In genomic region chr17:9893606-9894005, GRCh38 we compare ENCODE assay signal across 31 cellular contexts. TPM values are rescaled to one million over a fixed set of nuclear protein-coding genes. Genes with fewer than 3 reads are reported as not detected.
DNase-seq lines count a peak whose midpoint lies in the region; ATAC-seq and TF ChIP-seq lines count a peak whose summit lies in the region.
"Had no signal": no experiment of that assay in that cellular context is flagged by ENCODE, and none has a peak within 500 bp of the region (broad histone marks: within the 10 kb centered on the region; RNA-seq: fewer than 3 reads in every experiment).

No MANE protein-coding gene starts in this region.

- DNase-seq in EL (peak; percentile 82), NCI-H226 (peak; percentile 74), choroid plexus epithelial cell (ENCODE audit: low read depth) (peak; percentile 45), osteocyte (ENCODE audit: extremely low spot score, unreplicated experiment) (no peak), NCI-H146 (lab: John Stamatoyannopoulos, UW) (no peak)
- DNase-seq: activated CD4-positive, alpha-beta T cell treated with anti-CD3 and anti-CD28 coated beads for 4 hours; activated T-cell treated with anti-CD3 and anti-CD28 coated beads for 4 hours; Caco-2; cortex of kidney; DMS79 treated with DMSO at 0.1 percent for 48 hours; effector memory CD8-positive, alpha-beta T cell; GOT3; heart right ventricle; naive thymus-derived CD8-positive, alpha-beta T cell; NCI-H1436 treated with DMSO at 0.1 percent for 48 hours; NCI-H2107; NCI-H446; NCI-H748 treated with DMSO at 0.1 percent for 48 hours; occipital lobe; psoas muscle; SIG-M5; sigmoid colon; stimulated activated CD4-positive, alpha-beta T cell treated with anti-CD3 and anti-CD28 coated beads, Interleukin-4, amount 100 ng/mL, for 24 hours; tibial artery; WERI-Rb-1 had no signal

- H3K4me3 Mint-ChIP-seq in osteocyte (ENCODE audit: unreplicated experiment), result no peak overlapping the region
- H3K4me3 Mint-ChIP-seq: activated naive CD4-positive, alpha-beta T cell treated with anti-CD3 and anti-CD28 coated beads, Interleukin-2, amount 50 U/mL, for 24 hours; effector memory CD8-positive, alpha-beta T cell; naive thymus-derived CD8-positive, alpha-beta T cell had no signal

- ATAC-seq in HG03469 (IDR thresholded peaks at IDR 0.05; ENCODE audit: unreplicated experiment), result no peak
- no peak for ATAC-seq in HG03135 (IDR thresholded peaks at IDR 0.05; ENCODE audit: unreplicated experiment)
- ATAC-seq: effector memory CD8-positive, alpha-beta T cell; heart right ventricle; naive thymus-derived CD8-positive, alpha-beta T cell; Panc1; psoas muscle had no signal

- H3K9me3 Mint-ChIP-seq in osteocyte (ENCODE audit: unreplicated experiment), result peaks cover 6% of the 10 kb centered on the region
- H3K9me3 Mint-ChIP-seq: effector memory CD8-positive, alpha-beta T cell; naive thymus-derived CD8-positive, alpha-beta T cell had no signal

- H3K36me3 Mint-ChIP-seq in osteocyte (ENCODE audit: unreplicated experiment), result peaks cover 2% of the 10 kb centered on the region
- H3K36me3 Mint-ChIP-seq: activated naive CD4-positive, alpha-beta T cell treated with anti-CD3 and anti-CD28 coated beads, Interleukin-2, amount 50 U/mL, for 24 hours; naive thymus-derived CD8-positive, alpha-beta T cell had no signal

- peak overlapping the region; percentile 33 for H3K27ac Mint-ChIP-seq in osteocyte (ENCODE audit: unreplicated experiment)
- H3K27ac Mint-ChIP-seq: activated naive CD4-positive, alpha-beta T cell treated with anti-CD3 and anti-CD28 coated beads, Interleukin-2, amount 50 U/mL, for 24 hours; effector memory CD8-positive, alpha-beta T cell; naive thymus-derived CD8-positive, alpha-beta T cell had no signal

- TF ChIP-seq CTCF in choroid plexus epithelial cell (conservative IDR thresholded peaks at IDR 0.05; ENCODE audit: low read depth, low read length) (no peak), osteocyte (IDR thresholded peaks at IDR 0.05) (no peak)

- no peaks in the 10 kb centered on the region for H3K27me3 Mint-ChIP-seq in osteocyte (ENCODE audit: unreplicated experiment)

- peaks cover 14% of the 10 kb centered on the region for H3K4me1 Mint-ChIP-seq in osteocyte (ENCODE audit: unreplicated experiment)
- H3K4me1 Mint-ChIP-seq: activated naive CD4-positive, alpha-beta T cell treated with anti-CD3 and anti-CD28 coated beads, Interleukin-2, amount 50 U/mL, for 24 hours; naive thymus-derived CD8-positive, alpha-beta T cell had no signal

- H3K4me3 ChIP-seq in choroid plexus epithelial cell (ENCODE audit: low read depth, low read length), result no peak overlapping the region
- H3K4me3 ChIP-seq: cardiac muscle cell, heart right ventricle, psoas muscle, sigmoid colon, tibial artery had no signal

RNA-seq across cellular contexts. Expression of gene RCVRN, which starts 11.5 kb away (rescaled TPM):
- total RNA-seq in osteocyte, result 0.34 TPM in 1 of 2 replicates, not detected in the other
- total RNA-seq: Caco-2; epithelial cell of proximal tubule; naive thymus-derived CD8-positive, alpha-beta T cell; psoas muscle had no signal

Comparison
In these comparisons a context has a peak if more than half of its experiments do, and no peak if none do; other contexts are left out.
1. DNase-seq: peak in EL (single experiment), NCI-H226 (single experiment) and choroid plexus epithelial cell (single experiment); none in osteocyte (single experiment) and NCI-H146 (single experiment).